ENCODE assay signal across 8 cellular contexts in the genomic region with DNA sequence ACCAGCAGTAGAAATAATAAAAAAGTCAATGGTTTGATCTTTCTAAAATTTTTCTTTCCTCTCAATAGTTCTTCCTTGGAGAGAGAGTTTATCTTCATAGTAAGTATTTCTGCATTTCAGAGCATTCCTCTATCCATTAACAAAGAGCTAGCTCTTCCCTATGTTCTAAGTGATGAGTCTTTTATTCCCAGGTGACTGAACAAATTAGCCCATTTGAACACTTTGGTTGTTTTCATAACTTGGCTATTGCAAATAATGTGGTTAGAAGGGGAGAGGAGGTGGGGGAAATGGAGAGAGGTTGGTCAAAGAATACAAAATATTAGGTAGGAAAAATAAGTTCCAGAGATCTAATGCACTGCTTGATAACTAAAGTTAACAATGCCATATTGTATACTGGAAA.
"Had no signal": no experiment of that assay in that cellular context is flagged by ENCODE, and none has a peak within 500 bp of the region (broad histone marks: within the 10 kb centered on the region; RNA-seq: fewer than 3 reads in every experiment).

No MANE protein-coding gene starts in this region.

- H3K27ac ChIP-seq: HL-60, KMS-11 had no signal

- H3K4me3 ChIP-seq: K562 had no signal

- H3K4me3 Mint-ChIP-seq: IgD-negative memory B cell had no signal

- H3K27me3 Mint-ChIP-seq: IgD-negative memory B cell had no signal

- ATAC-seq: HepG2, K562 had no signal

- H3K4me2 ChIP-seq: KMS-11 had no signal

- H3K9me3 Mint-ChIP-seq: IgD-negative memory B cell had no signal

- H3K27ac Mint-ChIP-seq: IgD-negative memory B cell had no signal

- DNase-seq: IMR-90, KBM-7, KG1 had no signal

- H3K36me3 Mint-ChIP-seq: IgD-negative memory B cell had no signal

- H3K4me1 Mint-ChIP-seq: IgD-negative memory B cell had no signal
